ENCODE assay signal across 8 cellular contexts in the genomic region with DNA sequence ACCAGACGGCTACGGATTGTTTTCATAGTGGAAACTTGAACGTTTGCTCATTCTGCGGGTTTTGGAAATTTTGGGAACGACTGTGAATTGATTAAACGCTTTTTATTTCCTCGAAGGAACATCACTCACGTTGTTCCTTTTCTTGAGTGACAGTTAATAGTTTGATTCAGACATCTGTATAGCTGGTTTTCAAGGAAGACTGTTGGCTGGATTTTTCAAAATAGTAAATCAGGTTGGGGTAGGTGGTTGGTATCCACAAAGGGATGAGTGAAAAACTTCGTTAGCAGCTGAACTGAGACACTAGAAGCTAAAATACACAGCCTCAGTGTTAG. TPM values are rescaled to one million over a fixed set of nuclear protein-coding genes. Genes with fewer than 3 reads are reported as not detected.
DNase-seq lines count a peak whose midpoint lies in the region; ATAC-seq and TF ChIP-seq lines count a peak whose summit lies in the region.

No MANE protein-coding gene starts in this region.

- H3K36me3 Mint-ChIP-seq in naive thymus-derived CD8-positive, alpha-beta T cell: peaks cover 0 to 9% (median 3%) of the 10 kb centered on the region in 3 donors

- H3K79me2 ChIP-seq in Karpas-422 (ENCODE audit: low read length): no peaks in the 10 kb centered on the region

- no peaks in the 10 kb centered on the region for H3K27me3 ChIP-seq in Karpas-422 (ENCODE audit: low read length)

- no peak overlapping the region for H2AFZ ChIP-seq in Karpas-422 (ENCODE audit: low read length)

- no peak for DNase-seq in AG10803 (ENCODE audit: low read depth)
- DNase-seq in Karpas-422: no peak
- peak; percentile 72 for DNase-seq in dedifferentiated amniotic fluid mesenchymal stem cell (ENCODE audit: extremely low spot score)
- no peak for DNase-seq in naive thymus-derived CD8-positive, alpha-beta T cell
- no peak for DNase-seq in DMS153 (lab: John Stamatoyannopoulos, UW)
- DNase-seq in MV-4-11 (lab: John Stamatoyannopoulos, UW): no peak
- no peak for DNase-seq in NCI-H1930 (lab: John Stamatoyannopoulos, UW)

- peaks cover 40 to 67% (median 64%) of the 10 kb centered on the region in 4 donors for H3K4me1 Mint-ChIP-seq in naive thymus-derived CD8-positive, alpha-beta T cell

- H4K20me1 ChIP-seq in Karpas-422 (ENCODE audit: insufficient read depth, low read depth, low read length): peaks cover 33% of the 10 kb centered on the region

- H3K27me3 Mint-ChIP-seq in naive thymus-derived CD8-positive, alpha-beta T cell: no peaks in the 10 kb centered on the region

- no peak overlapping the region for H3K27ac ChIP-seq in Karpas-422 (ENCODE audit: low read length)

- no peaks in the 10 kb centered on the region for H3K9me3 ChIP-seq in Karpas-422 (ENCODE audit: low read length)

- H3K4me3 ChIP-seq in AG10803 (ENCODE audit: low read length): peak overlapping the region; percentile 84
- H3K4me3 ChIP-seq in Karpas-422 (ENCODE audit: low read length): peak overlapping the region; percentile 77

- peak overlapping the region; percentile 89 for H3K4me2 ChIP-seq in Karpas-422 (ENCODE audit: low read depth, low read length, poor library complexity, severe bottlenecking)

- H3K4me3 Mint-ChIP-seq in naive thymus-derived CD8-positive, alpha-beta T cell: peak overlapping the region; percentile 71 to 92 (median 84)

- no peaks in the 10 kb centered on the region for H3K36me3 ChIP-seq in Karpas-422 (ENCODE audit: insufficient read depth, low read length)

- peaks cover 15% of the 10 kb centered on the region for H3K4me1 ChIP-seq in Karpas-422 (ENCODE audit: low read length)

- ATAC-seq in naive thymus-derived CD8-positive, alpha-beta T cell: no peak
- ATAC-seq in HG02642 (IDR thresholded peaks at IDR 0.05; ENCODE audit: poor library complexity, unreplicated experiment): no peak

- peak overlapping the region; percentile 35 to 91 (median 81) for H3K27ac Mint-ChIP-seq in naive thymus-derived CD8-positive, alpha-beta T cell

- H3K9me3 Mint-ChIP-seq in naive thymus-derived CD8-positive, alpha-beta T cell: no peaks in the 10 kb centered on the region

- POLR2A ChIA-PET in naive thymus-derived CD8-positive, alpha-beta T cell (lab: Charles Lee): interaction anchor here (0.6 to 6.1 kb wide), 9 partner anchors 15 to 50 kb away, joined by 3 to 63 read pairs (median 4); no protein-coding TSS in a partner anchor

- peak overlapping the region; percentile 69 for H3K9ac ChIP-seq in Karpas-422 (ENCODE audit: low read length)

- TF ChIP-seq CTCF in AG10803 (conservative IDR thresholded peaks at IDR 0.05; ENCODE audit: low read length): no peak

- no peaks in the 10 kb centered on the region for H3K9me2 ChIP-seq in Karpas-422 (replicated peaks; ENCODE audit: insufficient read depth, low read length)

RNA-seq across cellular contexts. Expression of a gene that starts 1.1 kb away (rescaled TPM):
- total RNA-seq in Karpas-422 (2014; rRNA removed; shearing (Covaris generic); ENCODE audit: low replicate concordance): 7.2 and 17.9 TPM in 2 replicates
- 10 to 100 TPM; 43.6 to 45.3 TPM for total RNA-seq in naive thymus-derived CD8-positive, alpha-beta T cell
- polyA plus RNA-seq in naive thymus-derived CD8-positive, alpha-beta T cell: 10 to 100 TPM; 19.2 to 23.6 (median 22.3) TPM
